Comparison of ENCODE assay signal across 22 cellular contexts in the genomic region with DNA sequence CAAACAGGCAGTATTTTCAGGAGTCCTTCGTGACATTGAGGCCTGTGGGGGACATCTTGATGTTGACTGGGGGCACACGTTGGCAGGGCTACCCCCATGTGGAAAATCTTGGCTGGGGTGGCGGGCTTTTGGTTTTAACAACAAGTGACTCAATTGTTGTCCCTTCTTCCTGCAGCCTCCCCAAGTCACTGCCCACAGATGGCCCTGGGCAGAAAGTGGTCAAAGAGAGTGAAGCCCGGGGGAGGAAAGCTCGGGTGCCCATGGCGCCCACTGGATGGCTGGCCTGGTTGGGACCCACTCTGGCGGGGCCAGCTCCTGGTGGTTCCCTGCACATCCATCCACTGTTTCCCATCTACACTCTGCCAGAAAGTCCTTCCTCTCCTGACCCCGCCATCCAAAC. TPM values are rescaled to one million over a fixed set of nuclear protein-coding genes. Genes with fewer than 3 reads are reported as not detected.
DNase-seq lines count a peak whose midpoint lies in the region; ATAC-seq and TF ChIP-seq lines count a peak whose summit lies in the region.
"Had no signal": no experiment of that assay in that cellular context is flagged by ENCODE, and none has a peak within 500 bp of the region (broad histone marks: within the 10 kb centered on the region; RNA-seq: fewer than 3 reads in every experiment).

No MANE protein-coding gene starts in this region.

- H3K4me1 ChIP-seq in H9 (ENCODE audit: insufficient read depth, low read length) (no peaks in the 10 kb centered on the region), trophoblast cell (ENCODE audit: control insufficient read depth in 1 of 2, insufficient read depth in 2 of 2, low read length in 2 of 2) (peaks cover 10% of the 10 kb centered on the region in 2 experiments)
- H3K4me1 ChIP-seq: HAP-1 had no signal

- no peak for TF ChIP-seq CTCF in H9 (conservative IDR thresholded peaks at IDR 0.05)

- H4K5ac ChIP-seq in H9 (ENCODE audit: insufficient read length, low read depth, low read length), result no peak overlapping the region

- no peak overlapping the region for H3K56ac ChIP-seq in H9 (ENCODE audit: insufficient read length, low read depth, low read length)

- no peak overlapping the region for H3T11ph ChIP-seq in H9 (ENCODE audit: low read length)

- H3K27ac ChIP-seq in H9 (ENCODE audit: insufficient read length, low read depth, low read length), result no peak overlapping the region
- no peak overlapping the region for H3K27ac ChIP-seq in trophoblast cell (ENCODE audit: low read depth, low read length)
- H3K27ac ChIP-seq: A549, HL-60 had no signal

- no peaks in the 10 kb centered on the region for H3K9me3 ChIP-seq in H9 (ENCODE audit: control insufficient read depth, low read depth, low read length)
- H3K9me3 ChIP-seq in trophoblast cell (ENCODE audit: insufficient read depth, low read depth, low read length), result no peaks in the 10 kb centered on the region
- H3K9me3 ChIP-seq: A549, HAP-1 had no signal

- H2BK12ac ChIP-seq in H9 (ENCODE audit: insufficient read length, low read depth, low read length), result no peak overlapping the region
- peak overlapping the region; percentile 43 for H2BK12ac ChIP-seq in trophoblast cell (ENCODE audit: low read length)

- H3K4me1 Mint-ChIP-seq in activated CD4-positive, alpha-beta T cell treated with anti-CD3 and anti-CD28 coated beads, Interleukin-2, amount 10 ng/mL, durations not matched to agents 7 days and 5 days, result peaks cover 62% of the 10 kb centered on the region
- peaks cover 15% of the 10 kb centered on the region in 2 experiments for H3K4me1 Mint-ChIP-seq in H9
- peaks cover 22% of the 10 kb centered on the region for H3K4me1 Mint-ChIP-seq in central memory CD8-positive, alpha-beta T cell

- no peak for ATAC-seq in central memory CD8-positive, alpha-beta T cell (replicated peaks; ENCODE audit: extremely low read depth, poor library complexity, severe bottlenecking)
- ATAC-seq: A549 had no signal

- H2AFZ ChIP-seq in H9 (ENCODE audit: low read length) (no peak overlapping the region), trophoblast cell (ENCODE audit: insufficient read depth, low read length, poor library complexity) (no peak overlapping the region)

- H3K4me3 Mint-ChIP-seq in activated CD4-positive, alpha-beta T cell treated with anti-CD3 and anti-CD28 coated beads, Interleukin-2, amount 10 ng/mL, durations not matched to agents 7 days and 5 days, result no peak overlapping the region
- H3K4me3 Mint-ChIP-seq in H9, result no peak overlapping the region
- no peak overlapping the region for H3K4me3 Mint-ChIP-seq in central memory CD8-positive, alpha-beta T cell
- H3K4me3 Mint-ChIP-seq: IgD-negative memory B cell had no signal

- H3K79me1 ChIP-seq in H9 (ENCODE audit: insufficient read depth, low read depth, low read length, poor library complexity, severe bottlenecking) (no peaks in the 10 kb centered on the region), trophoblast cell (ENCODE audit: low read length) (peaks cover 3% of the 10 kb centered on the region)

- no peak overlapping the region for H3K18ac ChIP-seq in H9 (ENCODE audit: insufficient read length, low read depth, low read length)
- H3K18ac ChIP-seq in trophoblast cell (ENCODE audit: low read length), result no peak overlapping the region

- H2BK20ac ChIP-seq in H9 (ENCODE audit: low read depth, low read length, poor library complexity, severe bottlenecking), result no peak overlapping the region

- WGBS in H9 (ENCODE audit: extremely low coverage, insufficient read length, low lambda C conversion rate), result no CpG with 5 or more reads among the region's 8 CpGs
- no CpG with 5 or more reads among the region's 8 CpGs for WGBS in trophoblast cell (ENCODE audit: extremely low coverage, insufficient coverage, insufficient read length)

- H4K8ac ChIP-seq in H9 (replicated peaks; ENCODE audit: insufficient read length, low read depth, low read length) (no peak overlapping the region), trophoblast cell (ENCODE audit: low read depth, low read length) (no peak overlapping the region)

- H3K4me2 ChIP-seq in H9 (ENCODE audit: insufficient read depth, insufficient read length, low read length) (no peak overlapping the region), trophoblast cell (ENCODE audit: low read length) (no peak overlapping the region)
- H3K4me2 ChIP-seq: A549 had no signal

- H3K14ac ChIP-seq in H9 (ENCODE audit: insufficient read depth, low read length) (no peak overlapping the region), trophoblast cell (ENCODE audit: low read length) (no peak overlapping the region)

- no peak overlapping the region for H2BK15ac ChIP-seq in H9 (ENCODE audit: low read depth, low read length)

- no peaks in the 10 kb centered on the region for H3K27me3 Mint-ChIP-seq in activated CD4-positive, alpha-beta T cell treated with anti-CD3 and anti-CD28 coated beads, Interleukin-2, amount 10 ng/mL, durations not matched to agents 7 days and 5 days
- peaks cover 3% of the 10 kb centered on the region; the same call in 1 of the 2 replicates for H3K27me3 Mint-ChIP-seq in H9 (ENCODE audit: low read depth)
- no peaks in the 10 kb centered on the region for H3K27me3 Mint-ChIP-seq in central memory CD8-positive, alpha-beta T cell

- POLR2A ChIA-PET in activated CD4-positive, alpha-beta T cell treated with anti-CD3 and anti-CD28 coated beads, Interleukin-2, amount 10 ng/mL, durations not matched to agents 7 days and 5 days (lab: Charles Lee), result no interaction called here

- H3K4ac ChIP-seq in H9 (ENCODE audit: low read depth, low read length) (no peak overlapping the region), trophoblast cell (ENCODE audit: low read depth, low read length) (no peak overlapping the region)

- H3K23ac ChIP-seq in H9 (ENCODE audit: insufficient read length, low read depth, low read length) (no peak overlapping the region), trophoblast cell (ENCODE audit: low read length) (no peak overlapping the region)

- H4K91ac ChIP-seq in H9 (ENCODE audit: insufficient read length, low read depth, low read length), result peak overlapping the region; percentile 41
- H4K91ac ChIP-seq in trophoblast cell (ENCODE audit: low read depth, low read length), result no peak overlapping the region

- H4K12ac ChIP-seq in trophoblast cell (ENCODE audit: low read depth, low read length), result no peak overlapping the region

- CTCF ChIA-PET in activated CD4-positive, alpha-beta T cell treated with anti-CD3 and anti-CD28 coated beads, Interleukin-2, amount 10 ng/mL, durations not matched to agents 7 days and 5 days (lab: Charles Lee), result interaction anchor here (1.2 to 5.9 kb wide), 4 partner anchors 30 to 705 kb away, joined by 4 to 51 read pairs (median 6); no protein-coding TSS in a partner anchor

- H3K9me3 Mint-ChIP-seq in activated CD4-positive, alpha-beta T cell treated with anti-CD3 and anti-CD28 coated beads, Interleukin-2, amount 10 ng/mL, durations not matched to agents 7 days and 5 days, result no peaks in the 10 kb centered on the region
- no peaks in the 10 kb centered on the region for H3K9me3 Mint-ChIP-seq in H9
- no peaks in the 10 kb centered on the region for H3K9me3 Mint-ChIP-seq in central memory CD8-positive, alpha-beta T cell
- H3K9me3 Mint-ChIP-seq: IgD-negative memory B cell had no signal

- no peaks in the 10 kb centered on the region for H3K79me2 ChIP-seq in H9 (ENCODE audit: insufficient read depth, low read length)
- no peaks in the 10 kb centered on the region for H3K79me2 ChIP-seq in trophoblast cell (ENCODE audit: control insufficient read depth, insufficient read depth, low read length, poor library complexity)

- DNase-seq in activated CD4-positive, alpha-beta T cell treated with anti-CD3 and anti-CD28 coated beads, Interleukin-2, amount 10 ng/mL, durations not matched to agents 7 days and 5 days, result no peak
- no peak for DNase-seq in activated CD4-positive, alpha-beta T cell treated with anti-CD3 and anti-CD28 coated beads for 1 hour
- DNase-seq in H9, result no peak
- no peak for DNase-seq in central memory CD8-positive, alpha-beta T cell (ENCODE audit: low spot score in 2 of 2)
- no peak for DNase-seq in trophoblast cell
- DNase-seq in NCI-H226, result no peak
- DNase-seq in G401 (ENCODE audit: low spot score), result no peak
- no peak for DNase-seq in pons (ENCODE audit: low spot score)
- DNase-seq: DMS79 treated with DMSO at 0.1 percent for 48 hours, Karpas-422, NCI-H1417 treated with DMSO at 0.1 percent for 48 hours, NCI-H187 treated with DMSO at 0.1 percent for 48 hours, NCI-H345, NCI-H524 treated with DMSO at 0.1 percent for 48 hours, SHP77 treated with DMSO at 0.1 percent for 48 hours had no signal

- H2AK5ac ChIP-seq in H9 (ENCODE audit: insufficient read length, low read length), result no peak overlapping the region
- peak overlapping the region; percentile 35 for H2AK5ac ChIP-seq in trophoblast cell (ENCODE audit: low read length)

- H2BK120ac ChIP-seq in H9 (ENCODE audit: low read depth, low read length, poor library complexity, severe bottlenecking), result no peak overlapping the region
- no peak overlapping the region for H2BK120ac ChIP-seq in trophoblast cell (ENCODE audit: insufficient read depth, low read length, poor library complexity)

- no peaks in the 10 kb centered on the region for H3K27me3 ChIP-seq in H9 (ENCODE audit: insufficient read depth, low read length)
- no peaks in the 10 kb centered on the region for H3K27me3 ChIP-seq in trophoblast cell (ENCODE audit: insufficient read depth, low read length)

- H2BK5ac ChIP-seq in H9 (ENCODE audit: insufficient read length, low read length) (no peak overlapping the region), trophoblast cell (ENCODE audit: low read depth, low read length, poor library complexity) (no peak overlapping the region)

- H3K36me3 ChIP-seq in trophoblast cell (ENCODE audit: control insufficient read depth in 1 of 2, insufficient read depth in 2 of 2, low read length in 2 of 2), result no peaks in the 10 kb centered on the region
- H3K36me3 ChIP-seq: HAP-1 had no signal

- H3K27ac Mint-ChIP-seq in activated CD4-positive, alpha-beta T cell treated with anti-CD3 and anti-CD28 coated beads, Interleukin-2, amount 10 ng/mL, durations not matched to agents 7 days and 5 days, result peak overlapping the region; percentile 86
- no peak overlapping the region for H3K27ac Mint-ChIP-seq in H9
- H3K27ac Mint-ChIP-seq in central memory CD8-positive, alpha-beta T cell (ENCODE audit: low read depth), result peak overlapping the region; percentile 43
- H3K27ac Mint-ChIP-seq: IgD-negative memory B cell had no signal

- H3K9ac ChIP-seq in H9 (ENCODE audit: extremely low read depth, insufficient read length, low read length), result no peak overlapping the region
- no peak overlapping the region for H3K9ac ChIP-seq in trophoblast cell (ENCODE audit: low read length)

- in situ Hi-C loops in G401 (cut with HindIII; ENCODE audit: low sequenced_read_pairs), result loop anchor here (10.0 kb wide), 1 partner anchor 309 kb away; the partner anchor contains the start of gene GLUL

- H3K36me3 Mint-ChIP-seq in activated CD4-positive, alpha-beta T cell treated with anti-CD3 and anti-CD28 coated beads, Interleukin-2, amount 10 ng/mL, durations not matched to agents 7 days and 5 days (ENCODE audit: low read depth), result no peaks in the 10 kb centered on the region
- no peaks in the 10 kb centered on the region for H3K36me3 Mint-ChIP-seq in H9 (ENCODE audit: insufficient read depth in 1 of 3, low read depth in 3 of 3)
- no peaks in the 10 kb centered on the region for H3K36me3 Mint-ChIP-seq in central memory CD8-positive, alpha-beta T cell (ENCODE audit: insufficient read depth)
- H3K36me3 Mint-ChIP-seq: IgD-negative memory B cell had no signal

- no peak overlapping the region for H3K4me3 ChIP-seq in trophoblast cell (ENCODE audit: low read depth, low read length)
- H3K4me3 ChIP-seq: A549, HAP-1 had no signal

- no peaks in the 10 kb centered on the region for H3K23me2 ChIP-seq in H9 (ENCODE audit: insufficient read length, low read depth, low read length, poor library complexity, severe bottlenecking)

- no peaks in the 10 kb centered on the region for H4K20me1 ChIP-seq in H9 (ENCODE audit: control insufficient read depth, insufficient read depth, insufficient read length)

RNA-seq across cellular contexts. Expression of gene ZNF648, which starts 24.6 kb away (rescaled TPM):
- not detected for total RNA-seq in activated CD4-positive, alpha-beta T cell treated with anti-CD3 and anti-CD28 coated beads, Interleukin-2, amount 10 ng/mL, durations not matched to agents 7 days and 5 days
- total RNA-seq in H9 (2021), result 1.1 and 1.4 TPM in 2 replicates
- not detected in 2 replicates for polyA plus RNA-seq in trophoblast cell (2013)
- total RNA-seq in G401 (2014; rRNA removed; shearing (Covaris generic)), result not detected in 2 replicates
- total RNA-seq: MCF 10A, RPMI7951 had no signal
- polyA plus RNA-seq: A549, BJ, IgD-negative memory B cell had no signal

Comparison
In these comparisons a context has a peak if more than half of its experiments do, and no peak if none do; other contexts are left out.
1. H3K27ac Mint-ChIP-seq: peak in activated CD4-positive, alpha-beta T cell treated with anti-CD3 and anti-CD28 coated beads, Interleukin-2, amount 10 ng/mL, durations not matched to agents 7 days and 5 days (single experiment) and central memory CD8-positive, alpha-beta T cell (single experiment); none in H9 (0 of 3).